Comparison of ENCODE assay signal across 18 cellular contexts in the genomic region with DNA sequence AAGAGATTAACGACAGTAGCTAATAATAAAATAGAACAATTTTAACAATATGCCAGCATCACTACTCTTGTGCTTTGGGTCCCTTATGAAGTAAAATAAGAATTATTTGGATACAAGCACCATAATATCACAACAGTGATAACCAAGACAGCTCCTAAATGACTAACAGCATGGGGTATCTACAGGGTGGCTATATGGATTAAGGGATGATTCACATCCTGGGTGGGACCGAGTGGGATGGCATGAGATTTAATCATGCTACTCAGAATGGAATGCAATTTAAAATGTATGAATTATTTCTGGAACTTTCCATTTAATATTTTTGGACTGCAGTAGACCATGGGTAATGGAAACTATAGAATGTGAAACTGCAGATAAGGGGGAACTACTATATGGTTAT. TPM values are rescaled to one million over a fixed set of nuclear protein-coding genes. Genes with fewer than 3 reads are reported as not detected.
DNase-seq lines count a peak whose midpoint lies in the region; ATAC-seq, FAIRE-seq and TF ChIP-seq lines count a peak whose summit lies in the region.
"Had no signal": no experiment of that assay in that cellular context is flagged by ENCODE, and none has a peak within 500 bp of the region (broad histone marks: within the 10 kb centered on the region; RNA-seq: fewer than 3 reads in every experiment).

No MANE protein-coding gene starts in this region.

- no peak for ATAC-seq in GM21825 (IDR thresholded peaks at IDR 0.05; ENCODE audit: unreplicated experiment)
- ATAC-seq: activated CD4-positive, alpha-beta T cell treated with anti-CD3 and anti-CD28 coated beads for 36 hours; activated naive CD4-positive, alpha-beta T cell treated with anti-CD3 and anti-CD28 coated beads, Interleukin-2, amount 50 U/mL, for 72 hours; lower lobe of right lung; natural killer cell had no signal

- no peak overlapping the region for H3K4me3 ChIP-seq in foreskin fibroblast (ENCODE audit: low read depth in 1 of 2, low read length in 2 of 2)
- H3K4me3 ChIP-seq: lower lobe of right lung, tibial artery had no signal

- peak; percentile 87 for DNase-seq in EL
- DNase-seq in M059J (ENCODE audit: low read depth) = peak; percentile 50
- DNase-seq in amniotic epithelial cell (ENCODE audit: low read depth) = peak; percentile 72
- peak; percentile 50 to 84 for DNase-seq in foreskin fibroblast
- DNase-seq in stimulated activated CD4-positive, alpha-beta T cell treated with anti-CD3 and anti-CD28 coated beads, Interleukin-4, amount 100 ng/mL, for 4 hours = no peak
- DNase-seq in NCI-H187 treated with DMSO at 0.1 percent for 48 hours (lab: John Stamatoyannopoulos, UW) = no peak
- no peak for DNase-seq in urothelium cell line (ENCODE audit: low spot score)
- DNase-seq: activated CD4-positive, alpha-beta T cell treated with anti-CD3 and anti-CD28 coated beads for 36 hours; DMS153; lower lobe of right lung; natural killer cell; NCI-H2107; NK-92 treated with Interleukin-12 subunit alpha and Interleukin-12 subunit beta, amount 100 ng/mL, for 24 hours; stimulated activated CD4-positive, alpha-beta T cell treated with anti-CD3 and anti-CD28 coated beads, Interleukin-2, amount 100 ng/mL, for 24 hours; stimulated activated CD8-positive, alpha-beta memory T cell treated with anti-CD3 and anti-CD28 coated beads, Interleukin-4, amount 100 ng/mL, for 48 hours; tibial artery had no signal

- FAIRE-seq in urothelium cell line (lab: Jason Lieb, UNC) = no peak

- TF ChIP-seq CTCF in foreskin fibroblast (IDR thresholded peaks at IDR 0.05; ENCODE audit: low read depth, low read length) = no peak

RNA-seq across cellular contexts. Expression of a gene that starts 28.1 kb away (rescaled TPM):
- total RNA-seq in M059J (2014; rRNA removed; shearing (Covaris generic)) = 24.5 and 31.3 TPM in 2 replicates

Comparison
In these comparisons a context has a peak if more than half of its experiments do, and no peak if none do; other contexts are left out.
1. DNase-seq: peak in EL (single experiment), M059J (single experiment), amniotic epithelial cell (single experiment) and foreskin fibroblast (2 of 2); none in stimulated activated CD4-positive, alpha-beta T cell treated with anti-CD3 and anti-CD28 coated beads, Interleukin-4, amount 100 ng/mL, for 4 hours (0 of 2), NCI-H187 treated with DMSO at 0.1 percent for 48 hours (single experiment) and urothelium cell line (single experiment).